Comparison of ENCODE assay signal across 8 cellular contexts in genomic region chr14:92039720-92040430, GRCh38. TPM values are rescaled to one million over a fixed set of nuclear protein-coding genes. Genes with fewer than 3 reads are reported as not detected.
DNase-seq lines count a peak whose midpoint lies in the region; ATAC-seq, FAIRE-seq and TF ChIP-seq lines count a peak whose summit lies in the region.

TRIP11 (minus strand) TSS chr14:92040059; CDS start chr14:92039685, 374 bp downstream.

- FAIRE-seq in bronchial epithelial cell (lab: Jason Lieb, UNC): no peak

- TF ChIP-seq CTCF in WI38 (IDR thresholded peaks at IDR 0.05; ENCODE audit: low read depth, low read length): no peak
- TF ChIP-seq CTCF in bronchial epithelial cell (IDR thresholded peaks at IDR 0.05; ENCODE audit: insufficient read depth, low read length, severe bottlenecking): no peak

- H3K27me3 ChIP-seq in bronchial epithelial cell (ENCODE audit: control insufficient read depth, insufficient read depth, low read length): no peaks in the 10 kb centered on the region

- ATAC-seq in GM18870 (IDR thresholded peaks at IDR 0.05; ENCODE audit: unreplicated experiment): peak; percentile 85
- ATAC-seq in HG03135 (IDR thresholded peaks at IDR 0.05; ENCODE audit: unreplicated experiment): peak; percentile 98

- DNase-seq in ACHN (peak; percentile 91), NCI-H2196 treated with DMSO at 0.1 percent for 48 hours (lab: John Stamatoyannopoulos, UW; ENCODE audit: unreplicated experiment) (peak; percentile 39), bronchial epithelial cell (ENCODE audit: low read depth) (peak; percentile 80), iPS-NIHi7 (ENCODE audit: extremely low spot score) (peak; percentile 91), smooth muscle cell of the brain vasculature (ENCODE audit: low read depth, low spot score) (peak; percentile 82)

- H3K4me3 ChIP-seq in WI38 (ENCODE audit: low read depth, low read length) (peak within 1 kb of the TSS; percentile 94), bronchial epithelial cell (ENCODE audit: low read depth, low read length) (peak within 1 kb of the TSS; percentile 90)

- peaks cover 1% of the 10 kb centered on the region for H3K36me3 ChIP-seq in bronchial epithelial cell (ENCODE audit: control insufficient read depth, insufficient read depth, low read length)

- in situ Hi-C loops in ACHN (cut with HindIII; ENCODE audit: low pct_ligation_motif_present, low pct_unique_long_range_greater_than_20kb, low sequenced_read_pairs): no loop called here

RNA-seq across cellular contexts. Expression of gene TRIP11, which starts in this region (rescaled TPM):
- total RNA-seq in bronchial epithelial cell: 13.2 and 23.8 TPM in 2 replicates

Comparison
In these comparisons a context has a peak if more than half of its experiments do, and no peak if none do; other contexts are left out.
1. Peak in every context shown above with its lines: DNase-seq, ATAC-seq and H3K4me3 ChIP-seq.
2. DNase-seq: peak in every context shown above with its lines; median percentile 91 in ACHN; 91 in iPS-NIHi7; 82 in smooth muscle cell of the brain vasculature; 80 in bronchial epithelial cell; 39 in NCI-H2196 treated with DMSO at 0.1 percent for 48 hours.